ENCODE assay signal across 19 cellular contexts in the genomic region with DNA sequence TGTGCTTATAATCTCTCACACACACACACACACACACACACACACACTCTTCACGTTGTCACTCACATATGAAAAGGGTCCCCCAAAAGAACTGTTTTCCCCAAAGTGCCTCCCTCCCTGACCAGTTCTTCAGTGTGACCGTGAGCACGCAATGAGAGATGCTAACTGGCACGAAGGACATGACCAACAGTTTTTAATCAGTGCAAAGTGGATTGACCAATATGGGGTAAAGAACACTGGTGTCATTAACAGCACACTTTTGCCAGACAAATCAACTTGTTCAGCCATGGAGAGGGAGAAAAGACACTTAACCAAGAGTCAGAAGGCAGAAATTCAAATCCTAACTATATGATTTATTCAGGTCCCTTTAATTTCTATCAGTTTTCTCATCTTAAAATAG. TPM values are rescaled to one million over a fixed set of nuclear protein-coding genes. Genes with fewer than 3 reads are reported as not detected.
DNase-seq lines count a peak whose midpoint lies in the region; ATAC-seq, FAIRE-seq and TF ChIP-seq lines count a peak whose summit lies in the region.
"Had no signal": no experiment of that assay in that cellular context is flagged by ENCODE, and none has a peak within 500 bp of the region (broad histone marks: within the 10 kb centered on the region; RNA-seq: fewer than 3 reads in every experiment).

No MANE protein-coding gene starts in this region.

- no peak for TF ChIP-seq CTCF in K562 (IDR thresholded peaks at IDR 0.05 in 2 of 3, conservative IDR thresholded peaks at IDR 0.05 in 1 of 3; ENCODE audit: insufficient read depth in 2 of 3, low read depth in 1 of 3, low read length in 3 of 3)

- no peaks in the 10 kb centered on the region for H3K9me2 ChIP-seq in Karpas-422 (replicated peaks; ENCODE audit: insufficient read depth, low read length)

- ATAC-seq in K562: no peak
- ATAC-seq in HG02970 (IDR thresholded peaks at IDR 0.05; ENCODE audit: low FRiP score, unreplicated experiment): no peak
- ATAC-seq in GM21619 (IDR thresholded peaks at IDR 0.05; ENCODE audit: unreplicated experiment): no peak
- ATAC-seq: A549, HCT116 had no signal

- FAIRE-seq in K562 (lab: Jason Lieb, UNC): no peak
- FAIRE-seq: A549, D721Med, GM12892, H54 had no signal

- H3K4me3 ChIP-seq in Karpas-422 (ENCODE audit: low read length) (no peak overlapping the region), K562 (no peak overlapping the region), iPS-20b (ENCODE audit: low read length) (no peak overlapping the region)
- H3K4me3 ChIP-seq: A549 had no signal

- TF ChIP-seq RAD21 in K562 (CRISPR knock-in tag; conservative IDR thresholded peaks at IDR 0.05 in 1 of 2, IDR thresholded peaks at IDR 0.05 in 1 of 2): no peak

- H3K9me1 ChIP-seq in K562 (ENCODE audit: control insufficient read depth, insufficient read depth, low read length): no peaks in the 10 kb centered on the region

- in situ Hi-C loops in K562 (cut with MboI): no loop called here

- no peak for TF ChIP-seq EP300 in K562 (IDR thresholded peaks at IDR 0.05; ENCODE audit: low read length)

- H3K79me2 ChIP-seq in Karpas-422 (ENCODE audit: low read length) (peaks cover 35% of the 10 kb centered on the region), K562 (ENCODE audit: control insufficient read depth, insufficient read depth, low read length) (peaks cover 38% of the 10 kb centered on the region; the same call in 2 of the 3 replicates)

- H3K4me2 ChIP-seq in Karpas-422 (ENCODE audit: low read depth, low read length, poor library complexity, severe bottlenecking): no peak overlapping the region
- no peak overlapping the region for H3K4me2 ChIP-seq in K562 (ENCODE audit: insufficient read depth, low read length)
- H3K4me2 ChIP-seq: A549 had no signal

- H3K36me3 ChIP-seq in Karpas-422 (ENCODE audit: insufficient read depth, low read length) (no peaks in the 10 kb centered on the region), K562 (ENCODE audit: control insufficient read depth, insufficient read depth, low read length) (no peaks in the 10 kb centered on the region), iPS-20b (ENCODE audit: insufficient read depth, low read depth, low read length) (no peaks in the 10 kb centered on the region; the same call in 1 of the 2 replicates)
- H3K36me3 ChIP-seq: BE2C had no signal

- CTCF ChIA-PET in K562 (lab: Yijun Ruan, JAX; ENCODE audit: low intra/inter-chr PET ratio): no interaction called here

- H3K27me3 ChIP-seq in Karpas-422 (ENCODE audit: low read length): no peaks in the 10 kb centered on the region
- no peaks in the 10 kb centered on the region for H3K27me3 ChIP-seq in K562 (ENCODE audit: control insufficient read depth in 2 of 2, insufficient read depth in 2 of 2, low read length in 2 of 2)
- H3K27me3 ChIP-seq in iPS-20b (ENCODE audit: insufficient read depth, low read length): no peaks in the 10 kb centered on the region
- H3K27me3 ChIP-seq: BE2C had no signal

- peak; percentile 22 for DNase-seq in Karpas-422
- DNase-seq in K562 (ENCODE audit: extremely low read depth in 1 of 4, low spot score in 3 of 4): no peak
- no peak for DNase-seq in OCI-M2 (lab: John Stamatoyannopoulos, UW; ENCODE audit: unreplicated experiment)
- DNase-seq: BE2C; CD4-positive, alpha-beta memory T cell; COR-L47; DMS153; DMS79 treated with DMSO at 0.1 percent for 48 hours; EL; GDM1 had no signal

- 77% methylated on average over 4 of the region's 4 CpGs for WGBS in K562 (ENCODE audit: insufficient coverage, low coverage, missing lambda C conversion rate)

- TF ChIP-seq POLR2A in K562 (conservative IDR thresholded peaks at IDR 0.05): no peak

- H2AFZ ChIP-seq in Karpas-422 (ENCODE audit: low read length): no peak overlapping the region
- H2AFZ ChIP-seq in K562 (ENCODE audit: low read depth, low read length): no peak overlapping the region

- peaks cover 15% of the 10 kb centered on the region; the same call in 1 of the 2 replicates for H4K20me1 ChIP-seq in Karpas-422 (ENCODE audit: insufficient read depth, low read depth, low read length)
- no peaks in the 10 kb centered on the region for H4K20me1 ChIP-seq in K562 (replicated peaks; ENCODE audit: control insufficient read depth, insufficient read depth, low read length)

- H3K9ac ChIP-seq in Karpas-422 (ENCODE audit: low read length) (no peak overlapping the region), K562 (ENCODE audit: insufficient read depth in 1 of 2, low read depth in 2 of 2, low read length in 2 of 2) (no peak overlapping the region), iPS-20b (ENCODE audit: low read depth, low read length) (0 out of 2 replicates have a peak overlapping the region, but pooled peaks have one; percentile 29)

- no TSS peak for BruUV-seq in K562 (replicated peaks; lab: Mats Ljungman, UMichigan)

- POLR2A ChIA-PET in K562 (lab: Yijun Ruan, JAX): no interaction called here

- H3K27ac ChIP-seq in Karpas-422 (ENCODE audit: low read length): no peak overlapping the region
- no peak overlapping the region for H3K27ac ChIP-seq in K562 (ENCODE audit: extremely low read depth, low read depth, low read length)
- no peak overlapping the region for H3K27ac ChIP-seq in iPS-20b (ENCODE audit: low read length)
- H3K27ac ChIP-seq: A549, C4-2B had no signal

- no peaks in the 10 kb centered on the region for H3K9me3 ChIP-seq in Karpas-422 (ENCODE audit: low read length)
- no peaks in the 10 kb centered on the region; the same call in 1 of the 2 replicates for H3K9me3 ChIP-seq in K562 (replicated peaks; ENCODE audit: control insufficient read depth, insufficient read depth, low read depth, low read length)
- H3K9me3 ChIP-seq in iPS-20b (ENCODE audit: insufficient read depth, low read depth, low read length): no peaks in the 10 kb centered on the region
- H3K9me3 ChIP-seq: A549, BE2C had no signal

- intact Hi-C loops in K562 (cut with micrococcal nuclease): no loop called here

- no peaks in the 10 kb centered on the region for H3K4me1 ChIP-seq in Karpas-422 (ENCODE audit: low read length)
- H3K4me1 ChIP-seq in K562 (replicated peaks in 1 of 2; ENCODE audit: control insufficient read depth in 2 of 2, insufficient read depth in 2 of 2, low read length in 2 of 2): peaks cover 0 to 6% of the 10 kb centered on the region in 2 experiments; a peak in 2 of 5 replicates
- H3K4me1 ChIP-seq in iPS-20b (ENCODE audit: insufficient read depth, low read length): peaks cover 61% of the 10 kb centered on the region
- H3K4me1 ChIP-seq: BE2C had no signal

TF ChIP-seq in K562, 482 proteins besides CTCF, POLR2A, EP300 and RAD21:
- peak; percentile 5 for TF ChIP-seq SP2 (IDR thresholded peaks at IDR 0.05; ENCODE audit: extremely low read depth, low read depth, low read length, poor library complexity, severe bottlenecking)
- no peak for TF ChIP-seq ZNF586 (CRISPR knock-in tag; conservative IDR thresholded peaks at IDR 0.05)

RNA-seq across cellular contexts. Expression of gene EXOC2, which starts 15.0 kb away (rescaled TPM):
- 17.6 and 26.6 TPM in 2 replicates for total RNA-seq in Karpas-422 (2014; rRNA removed; shearing (Covaris generic); ENCODE audit: low replicate concordance)
- total RNA-seq in K562 (2011; cell fraction: chromatin; rRNA removed; ENCODE audit: low replicate concordance): 29.0 and 54.6 TPM in 2 replicates
- 15.0 and 20.5 TPM in 2 replicates for total RNA-seq in K562 (2011; cell fraction: nucleolus; rRNA removed)
- total RNA-seq in K562 (2011; cell fraction: nucleoplasm; rRNA removed): 22.8 and 25.9 TPM in 2 replicates
- 20.8 and 23.0 TPM in 2 replicates for total RNA-seq in K562 (2014; rRNA removed)
- 27.9 and 28.6 TPM in 2 replicates for total RNA-seq in K562 (2014; rRNA removed; fragmentation: Illumina TruSeq; extraction: Trizol)
- total RNA-seq in K562 (2015; rRNA removed; fragmentation: Illumina TruSeq; extraction: Trizol): 24.1 and 27.4 TPM in 2 replicates
- total RNA-seq in K562 (2021): 24.4 and 24.7 TPM in 2 replicates
- polyA plus RNA-seq in K562 (2011; rRNA removed): 22.5 and 30.2 TPM in 2 replicates
- 17.0 and 18.6 TPM in 2 replicates for polyA plus RNA-seq in K562 (2011; cell fraction: cytosol; rRNA removed)
- polyA plus RNA-seq in K562 (2011; cell fraction: nucleus; rRNA removed): 18.1 and 20.1 TPM in 2 replicates
- polyA plus RNA-seq in K562 (2012): 20.4 TPM in 2 replicates
- 20.2 and 24.2 TPM in 2 replicates for polyA plus RNA-seq in K562 (2014; fragmentation: Illumina TruSeq; extraction: Trizol)
- 10 to 100 TPM; 12.2 to 18.0 TPM for polyA plus RNA-seq in K562 (2014; fragmentation: Nextera tagmentation; extraction: Ambion mirVana)
- polyA plus RNA-seq in K562 (2014; rRNA removed): 17.0 and 23.6 TPM in 2 replicates
- 66.5 and 74.5 TPM in 2 replicates for polyA minus RNA-seq in K562 (2011; rRNA and poly(A)+ RNA removed)
- 17.9 and 26.4 TPM in 2 replicates for polyA minus RNA-seq in K562 (2011; cell fraction: cytosol; rRNA and poly(A)+ RNA removed)
- 22.2 and 34.4 TPM in 2 replicates for polyA minus RNA-seq in K562 (2011; cell fraction: nucleus; rRNA and poly(A)+ RNA removed)

RNA-seq across cellular contexts. Expression of gene HUS1B, which starts 21.0 kb away (rescaled TPM):
- 0.30 and 2.2 TPM in 2 replicates for total RNA-seq in Karpas-422 (2014; rRNA removed; shearing (Covaris generic); ENCODE audit: low replicate concordance)
- 5.6 and 5.8 TPM in 2 replicates for total RNA-seq in K562 (2011; cell fraction: chromatin; rRNA removed; ENCODE audit: low replicate concordance)
- 2.8 and 3.8 TPM in 2 replicates for total RNA-seq in K562 (2011; cell fraction: nucleolus; rRNA removed)
- total RNA-seq in K562 (2011; cell fraction: nucleoplasm; rRNA removed): 2.7 and 4.0 TPM in 2 replicates
- total RNA-seq in K562 (2014; rRNA removed) (1.1 and 1.3 TPM in 2 replicates), K562 (2014; rRNA removed; fragmentation: Illumina TruSeq; extraction: Trizol) (0.44 and 0.67 TPM in 2 replicates), K562 (2015; rRNA removed; fragmentation: Illumina TruSeq; extraction: Trizol) (0.57 and 0.69 TPM in 2 replicates), K562 (2021) (1.0 and 1.4 TPM in 2 replicates)
- polyA plus RNA-seq in K562 (2011; rRNA removed) (0.29 and 0.31 TPM in 2 replicates), K562 (2014; fragmentation: Illumina TruSeq; extraction: Trizol) (0.16 and 0.32 TPM in 2 replicates), K562 (2014; fragmentation: Nextera tagmentation; extraction: Ambion mirVana) (under 1 TPM in 1 of 2 experiments, not detected in 1; 0.32 TPM), K562 (2014; rRNA removed) (0.32 TPM in 1 of 2 replicates, not detected in the other)
- polyA plus RNA-seq in K562 (2011; cell fraction: cytosol; rRNA removed): 0.25 and 0.40 TPM in 2 replicates
- polyA plus RNA-seq in K562 (2011; cell fraction: nucleus; rRNA removed): 0.74 and 1.4 TPM in 2 replicates
- polyA plus RNA-seq in K562 (2012): 0.39 and 0.64 TPM in 2 replicates
- 0.63 and 0.74 TPM in 2 replicates for polyA minus RNA-seq in K562 (2011; rRNA and poly(A)+ RNA removed)
- polyA minus RNA-seq in K562 (2011; cell fraction: cytosol; rRNA and poly(A)+ RNA removed): 1.4 TPM in 1 of 2 replicates, not detected in the other
- 2.6 TPM in 2 replicates for polyA minus RNA-seq in K562 (2011; cell fraction: nucleus; rRNA and poly(A)+ RNA removed)
